ENCODE assay signal across 26 cellular contexts in genomic region chr15:91153954-91154353, GRCh38. TPM values are rescaled to one million over a fixed set of nuclear protein-coding genes. Genes with fewer than 3 reads are reported as not detected.
A peak's percentile ranks its signal among the peaks of the same experiment; 100 is the strongest.
DNase-seq lines count a peak whose midpoint lies in the region; ATAC-seq, FAIRE-seq and TF ChIP-seq lines count a peak whose summit lies in the region.
"Had no signal": no experiment of that assay in that cellular context is flagged by ENCODE, and none has a peak within 500 bp of the region (broad histone marks: within the 10 kb centered on the region; RNA-seq: fewer than 3 reads in every experiment).

No MANE protein-coding gene starts in this region.

- H3K79me2 ChIP-seq in HepG2 (ENCODE audit: insufficient read depth, low read length): no peaks in the 10 kb centered on the region

- H2AFZ ChIP-seq in HepG2 (ENCODE audit: low read length): no peak overlapping the region

- no peak overlapping the region for H3K9ac ChIP-seq in HepG2 (ENCODE audit: insufficient read depth, low read depth, low read length)
- H3K9ac ChIP-seq: BLaER1 treated with 17β-estradiol and CSF1 and Interleukin-3, amounts not matched to agents 10 nM and 100 nM had no signal

- H3K27me3 ChIP-seq in HepG2 (ENCODE audit: control insufficient read depth in 1 of 2, insufficient read depth in 2 of 2, low read length in 2 of 2) (no peaks in the 10 kb centered on the region), right lobe of liver (peaks cover 0 to 1% of the 10 kb centered on the region in 2 donors), pancreas (no peaks in the 10 kb centered on the region)
- H3K27me3 ChIP-seq: BLaER1 treated with 17β-estradiol and CSF1 and Interleukin-3, amounts not matched to agents 10 nM and 100 nM had no signal

- intact Hi-C loops in HepG2 (cut with micrococcal nuclease; ENCODE audit: unreplicated experiment): no loop called here
- intact Hi-C loops in right lobe of liver (cut with DNase I): no loop called here
- intact Hi-C loops in pancreas (cut with DNase I): no loop called here

- no peaks in the 10 kb centered on the region for H3K27me3 Mint-ChIP-seq in WTC11 (ENCODE audit: low read depth)

- FAIRE-seq in HepG2 (lab: Jason Lieb, UNC): no peak
- FAIRE-seq in pancreas (lab: Jason Lieb, UNC): peak; percentile 75
- FAIRE-seq: A549, D721Med, GM12891, GM18507, H54 had no signal

- WGBS in HepG2 (ENCODE audit: low lambda C conversion rate): 0% methylated on average over 1 of the region's 1 CpG
- WGBS in right lobe of liver (ENCODE audit: insufficient coverage, low coverage, low lambda C conversion rate, missing lambda C conversion rate): 29% methylated on average over 1 of the region's 1 CpG
- WGBS in pancreas, 2 donors: 39 to 57% methylated on average over 1 of the region's 1 CpG

- no peak for TF ChIP-seq POLR2A in HepG2 (IDR thresholded peaks at IDR 0.05; ENCODE audit: insufficient read depth in 1 of 2, low read depth in 2 of 2, low read length in 2 of 2)
- TF ChIP-seq POLR2A in right lobe of liver (IDR thresholded peaks at IDR 0.05): no peak

- no peaks in the 10 kb centered on the region for H4K20me1 ChIP-seq in HepG2 (ENCODE audit: insufficient read depth, low read length)
- H4K20me1 ChIP-seq: BLaER1 treated with 17β-estradiol and CSF1 and Interleukin-3, amounts not matched to agents 10 nM and 100 nM had no signal

- DNase-seq in HepG2 (ENCODE audit: low spot score) (no peak), right lobe of liver (no peak), WTC11 (ENCODE audit: low spot score) (no peak), pancreas (no peak)
- no peak for DNase-seq in activated CD4-positive, alpha-beta T cell treated with anti-CD3 and anti-CD28 coated beads, Interleukin-2, amount 50 U/mL, for 48 hours
- DNase-seq: ACHN; AML-193; BE2C; CD4-positive, alpha-beta T cell; CD8-positive, alpha-beta memory T cell; DMS 273 treated with DMSO at 0.1 percent for 48 hours; DMS79; EL; GF-D8; GOT3; HFFc6 had no signal

- TF ChIP-seq RAD21 in HepG2 (CRISPR knock-in tag; IDR thresholded peaks at IDR 0.05): no peak

- H3K4me3 Mint-ChIP-seq in WTC11: no peak overlapping the region
- H3K4me3 Mint-ChIP-seq: CD14-positive monocyte; CD4-positive, alpha-beta T cell; CD8-positive, alpha-beta memory T cell; HFFc6 had no signal

- no peaks in the 10 kb centered on the region for H3K36me3 Mint-ChIP-seq in WTC11
- H3K36me3 Mint-ChIP-seq: CD14-positive monocyte; CD8-positive, alpha-beta memory T cell had no signal

- H3K9me3 Mint-ChIP-seq in WTC11: no peaks in the 10 kb centered on the region
- H3K9me3 Mint-ChIP-seq: CD4-positive, alpha-beta T cell had no signal

- CTCF ChIA-PET in HepG2 (lab: Yijun Ruan, JAX; ENCODE audit: low intra/inter-chr PET ratio, low total read pairs): no interaction called here
- CTCF ChIA-PET in WTC11 (lab: Charles Lee): no interaction called here

- H3K4me1 ChIP-seq in HepG2 (ENCODE audit: insufficient read depth, low read length): no peaks in the 10 kb centered on the region
- H3K4me1 ChIP-seq in right lobe of liver: no peaks in the 10 kb centered on the region
- peaks cover 16 to 29% (median 25%) of the 10 kb centered on the region in 3 donors for H3K4me1 ChIP-seq in pancreas
- H3K4me1 ChIP-seq: A549, BE2C, HAP-1 had no signal

- H3K36me3 ChIP-seq in HepG2 (replicated peaks in 1 of 2; ENCODE audit: control insufficient read depth in 1 of 2, insufficient read depth in 2 of 2, low read length in 2 of 2): no peaks in the 10 kb centered on the region
- H3K36me3 ChIP-seq in right lobe of liver: no peaks in the 10 kb centered on the region
- no peaks in the 10 kb centered on the region for H3K36me3 ChIP-seq in pancreas
- H3K36me3 ChIP-seq: BE2C; BLaER1 treated with 17β-estradiol and CSF1 and Interleukin-3, amounts not matched to agents 10 nM and 100 nM; HAP-1 had no signal

- H3K4me2 ChIP-seq in HepG2 (ENCODE audit: low read depth, low read length): no peak overlapping the region
- H3K4me2 ChIP-seq: A549; BLaER1 treated with 17β-estradiol and CSF1 and Interleukin-3, amounts not matched to agents 10 nM and 100 nM had no signal

- ATAC-seq in HepG2 (no peak), right lobe of liver (no peak), WTC11 (no peak), pancreas (no peak), GM19023 (IDR thresholded peaks at IDR 0.05; ENCODE audit: unreplicated experiment) (no peak)
- ATAC-seq: A549 had no signal

- no peak for TF ChIP-seq EP300 in HepG2 (IDR thresholded peaks at IDR 0.05; ENCODE audit: low read depth in 2 of 2, low read length in 2 of 2)
- no peak for TF ChIP-seq EP300 in HepG2 (CRISPR knock-in tag; IDR thresholded peaks at IDR 0.05; ENCODE audit: borderline replicate concordance)

- H3K9me3 ChIP-seq in HepG2 (ENCODE audit: low read length) (no peaks in the 10 kb centered on the region), right lobe of liver (no peaks in the 10 kb centered on the region), pancreas (no peaks in the 10 kb centered on the region)
- H3K9me3 ChIP-seq: A549; BE2C; BLaER1 treated with 17β-estradiol and CSF1 and Interleukin-3, amounts not matched to agents 10 nM and 100 nM; HAP-1 had no signal

- BruUV-seq in HepG2 (replicated peaks; lab: Mats Ljungman, UMichigan): no TSS peak

- H3K4me3 ChIP-seq in HepG2 (replicated peaks in 1 of 3; ENCODE audit: insufficient read depth in 1 of 3, low read depth in 2 of 3, low read length in 3 of 3): no peak overlapping the region
- no peak overlapping the region for H3K4me3 ChIP-seq in right lobe of liver
- no peak overlapping the region for H3K4me3 ChIP-seq in pancreas
- H3K4me3 ChIP-seq: A549; BLaER1 treated with 17β-estradiol and CSF1 and Interleukin-3, amounts not matched to agents 10 nM and 100 nM; HAP-1 had no signal

- POLR2A ChIA-PET in HepG2 (lab: Yijun Ruan, JAX): no interaction called here
- POLR2A ChIA-PET in WTC11 (lab: Charles Lee): no interaction called here

- TF ChIP-seq CTCF in HepG2 (CRISPR knock-in tag; IDR thresholded peaks at IDR 0.05): no peak
- no peak for TF ChIP-seq CTCF in right lobe of liver (IDR thresholded peaks at IDR 0.05)
- TF ChIP-seq CTCF in WTC11 (IDR thresholded peaks at IDR 0.05): no peak
- TF ChIP-seq CTCF in pancreas (IDR thresholded peaks at IDR 0.05): no peak

- H3K27ac Mint-ChIP-seq in WTC11: no peak overlapping the region
- H3K27ac Mint-ChIP-seq: CD14-positive monocyte; CD4-positive, alpha-beta T cell; CD8-positive, alpha-beta memory T cell; HFFc6 had no signal

- H3K27ac ChIP-seq in HepG2 (ENCODE audit: extremely low read length, insufficient read depth, low read length) (no peak overlapping the region), right lobe of liver (no peak overlapping the region), pancreas (no peak overlapping the region)
- H3K27ac ChIP-seq: 22Rv1; A549; BLaER1 treated with 17β-estradiol and CSF1 and Interleukin-3, amounts not matched to agents 10 nM and 100 nM had no signal

- peaks cover 10% of the 10 kb centered on the region for H3K4me1 Mint-ChIP-seq in WTC11
- H3K4me1 Mint-ChIP-seq: CD14-positive monocyte; CD8-positive, alpha-beta memory T cell had no signal

- in situ Hi-C loops in HepG2 (cut with HindIII; ENCODE audit: extremely low pct_ligation_motif_present, low pct_unique_long_range_greater_than_20kb): no loop called here

TF ChIP-seq in HepG2, 621 proteins besides CTCF, POLR2A, EP300 and RAD21:
- TF ChIP-seq ZKSCAN1 (IDR thresholded peaks at IDR 0.05; ENCODE audit: low read length) (peak; percentile 45; the same call in 1 of the 2 replicates), HNRNPH1 (optimal IDR thresholded peaks at IDR 0.05; ENCODE audit: low read depth, low read length) (no peak), ZNF367 (CRISPR knock-in tag; IDR thresholded peaks at IDR 0.05; ENCODE audit: borderline replicate concordance) (no peak), NR2C2 (CRISPR knock-in tag; IDR thresholded peaks at IDR 0.05; ENCODE audit: borderline replicate concordance) (no peak), MZF1 (CRISPR knock-in tag; IDR thresholded peaks at IDR 0.05; ENCODE audit: borderline replicate concordance) (no peak)
TF ChIP-seq in HepG2: peak in this region for 1.

TF ChIP-seq in WTC11, 78 proteins besides CTCF, POLR2A, EP300 and RAD21:
- TF ChIP-seq FOXP1 (CRISPR knock-in tag; IDR thresholded peaks at IDR 0.05; ENCODE audit: borderline replicate concordance) (no peak), HMGA2 (CRISPR knock-in tag; IDR thresholded peaks at IDR 0.05) (peak; percentile 94; the same call in 1 of the 2 replicates)
TF ChIP-seq in WTC11: peak in this region for 1.

RNA-seq across cellular contexts. Expression of gene SV2B, which starts 53.9 kb away (rescaled TPM):
- total RNA-seq in HepG2 (2016; rRNA removed; fragmentation: Illumina TruSeq; extraction: Trizol): not detected in 2 replicates
- not detected in 2 replicates for total RNA-seq in HepG2 (2016; cell fraction: cytosol; rRNA removed; fragmentation: Illumina TruSeq; extraction: Trizol; ENCODE audit: low read depth)
- total RNA-seq in HepG2 (2016; cell fraction: insoluble cytoplasmic fraction; rRNA removed; fragmentation: Illumina TruSeq; extraction: Trizol): not detected in 2 replicates
- not detected in 2 replicates for total RNA-seq in HepG2 (2016; cell fraction: membrane; rRNA removed; fragmentation: Illumina TruSeq; extraction: Trizol)
- total RNA-seq in HepG2 (2016; cell fraction: nucleus; rRNA removed; fragmentation: Illumina TruSeq; extraction: Trizol): not detected in 2 replicates
- not detected in 2 replicates for polyA plus RNA-seq in HepG2 (2011; rRNA removed)
- polyA plus RNA-seq in HepG2 (2011; cell fraction: cytosol; rRNA removed): not detected in 2 replicates
- not detected in 2 replicates for polyA plus RNA-seq in HepG2 (2011; cell fraction: nucleus; rRNA removed)
- not detected in 2 replicates for polyA plus RNA-seq in HepG2 (2012)
- not detected in 2 replicates for polyA plus RNA-seq in HepG2 (2016; cell fraction: cytosol; fragmentation: Illumina TruSeq; extraction: Trizol; ENCODE audit: low read depth)
- polyA plus RNA-seq in HepG2 (2016; cell fraction: insoluble cytoplasmic fraction; fragmentation: Illumina TruSeq; extraction: Trizol; ENCODE audit: low read depth): not detected in 2 replicates
- not detected in 2 replicates for polyA plus RNA-seq in HepG2 (2016; cell fraction: membrane; fragmentation: Illumina TruSeq; extraction: Trizol; ENCODE audit: low read depth)
- polyA plus RNA-seq in HepG2 (2016; cell fraction: nucleus; fragmentation: Illumina TruSeq; extraction: Trizol; ENCODE audit: insufficient read depth, low read depth): not detected in 2 replicates
- polyA minus RNA-seq in HepG2 (2011; rRNA and poly(A)+ RNA removed; ENCODE audit: low replicate concordance): 1.1 TPM in 1 of 2 replicates, not detected in the other
- not detected in 2 replicates for polyA minus RNA-seq in HepG2 (2011; cell fraction: cytosol; rRNA and poly(A)+ RNA removed)
- polyA minus RNA-seq in HepG2 (2011; cell fraction: nucleus; rRNA and poly(A)+ RNA removed): not detected in 2 replicates
- under 1 TPM in 5 of 6 experiments, not detected in 1; 0.06 to 0.81 (median 0.18) TPM for total RNA-seq in right lobe of liver
- total RNA-seq in WTC11 (2021): 0.64 to 1.4 TPM (median 0.82 TPM) in 3 replicates
- total RNA-seq in pancreas: 10 to 100 TPM in 1 of 6 donors, 1 to 10 TPM in 5; 3.6 to 11.3 (median 6.5) TPM
- polyA plus RNA-seq in pancreas: 1 to 10 TPM in 1 of 2 donors, under 1 TPM in 1; 0.53 to 2.7 TPM
- total RNA-seq: CD4-positive, alpha-beta T cell; HFFc6 had no signal
- polyA plus RNA-seq: CD14-positive monocyte; CD8-positive, alpha-beta memory T cell had no signal
